Comparison of ENCODE assay signal across 14 cellular contexts in the genomic region with DNA sequence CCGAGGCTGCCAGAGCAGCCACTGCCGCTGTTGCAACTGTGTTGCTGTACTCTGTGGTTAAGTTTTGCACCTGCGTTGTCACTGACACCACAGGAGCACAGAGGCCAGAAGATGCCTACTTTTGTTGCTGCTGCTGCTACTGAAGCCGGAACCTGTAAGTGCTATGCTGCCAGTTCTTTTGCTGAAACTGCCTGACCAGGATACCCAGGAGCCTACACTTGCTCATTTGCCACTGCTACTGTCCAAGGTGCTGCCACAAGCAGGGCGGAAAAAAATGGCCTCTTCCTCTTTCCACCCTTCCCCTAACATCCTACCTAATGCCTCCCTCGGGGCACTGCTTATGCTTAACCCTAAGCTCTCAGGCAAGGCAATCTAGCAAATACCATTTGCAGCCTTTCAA. TPM values are rescaled to one million over a fixed set of nuclear protein-coding genes. Genes with fewer than 3 reads are reported as not detected.
DNase-seq lines count a peak whose midpoint lies in the region; ATAC-seq and TF ChIP-seq lines count a peak whose summit lies in the region.
"Had no signal": no experiment of that assay in that cellular context is flagged by ENCODE, and none has a peak within 500 bp of the region (broad histone marks: within the 10 kb centered on the region; RNA-seq: fewer than 3 reads in every experiment).

No MANE protein-coding gene starts in this region.

- no peaks in the 10 kb centered on the region for H3K9me3 ChIP-seq in left lung
- H3K9me3 ChIP-seq: mucosa of descending colon had no signal

- peak; percentile 40 for ATAC-seq in left lung
- ATAC-seq: activated CD8-positive, alpha-beta memory T cell treated with anti-CD3 and anti-CD28 coated beads, Interleukin-2, amount 10 ng/mL, durations not matched to agents 7 days and 5 days; mucosa of descending colon; stimulated activated naive CD8-positive, alpha-beta T cell treated with anti-CD3 and anti-CD28 coated beads, Interleukin-15, Interleukin-2, amounts not matched to agents 100 U/mL and 50 U/mL, for 24 hours had no signal

- DNase-seq in GM03348 (ENCODE audit: low spot score) = peak; percentile 21
- DNase-seq in Kasumi-1 (lab: John Stamatoyannopoulos, UW) = peak; percentile 12 to 17
- DNase-seq in UCSD-AML1 (lab: John Stamatoyannopoulos, UW; ENCODE audit: unreplicated experiment) = peak; percentile 7
- no peak for DNase-seq in left lung
- no peak for DNase-seq in NCI-H2196 treated with DMSO at 0.1 percent for 48 hours (lab: John Stamatoyannopoulos, UW; ENCODE audit: unreplicated experiment)
- DNase-seq in NCI-H1694 (lab: John Stamatoyannopoulos, UW) = no peak
- DNase-seq in nucleus accumbens (lab: John Stamatoyannopoulos, UW) = no peak
- DNase-seq in DMS 273 (lab: John Stamatoyannopoulos, UW; ENCODE audit: unreplicated experiment) = no peak
- DNase-seq: activated CD8-positive, alpha-beta memory T cell treated with anti-CD3 and anti-CD28 coated beads, Interleukin-2, amount 10 ng/mL, durations not matched to agents 7 days and 5 days; DMS53; foreskin melanocyte; mucosa of descending colon; NCI-H1694 treated with DMSO at 0.1 percent for 48 hours; stimulated activated naive CD8-positive, alpha-beta T cell treated with anti-CD3 and anti-CD28 coated beads, Interleukin-15, Interleukin-2, amounts not matched to agents 100 U/mL and 50 U/mL, for 24 hours had no signal

- H3K27ac ChIP-seq in left lung = no peak overlapping the region

- H3K36me3 ChIP-seq in left lung = no peaks in the 10 kb centered on the region

- intact Hi-C loops in left lung (cut with DNase I) = no loop called here

- no peaks in the 10 kb centered on the region for H3K27me3 ChIP-seq in left lung

- no peak overlapping the region for H3K4me3 ChIP-seq in left lung
- H3K4me3 ChIP-seq: mucosa of descending colon had no signal

- no peak for TF ChIP-seq CTCF in left lung (IDR thresholded peaks at IDR 0.05)

- no peaks in the 10 kb centered on the region for H3K4me1 ChIP-seq in left lung

RNA-seq across cellular contexts. Expression of a gene that starts 29.0 kb away (rescaled TPM):
- 1 to 10 TPM; 5.9 to 7.1 TPM for total RNA-seq in left lung

Comparison
In these comparisons a context has a peak if more than half of its experiments do, and no peak if none do; other contexts are left out.
1. DNase-seq: peak in GM03348 (single experiment), Kasumi-1 (2 of 2) and UCSD-AML1 (single experiment); none in left lung (0 of 2), NCI-H2196 treated with DMSO at 0.1 percent for 48 hours (single experiment), NCI-H1694 (single experiment), nucleus accumbens (0 of 56) and DMS 273 (single experiment).